ENCODE assay signal across 1 cellular context in genomic region chr12:6761849-6762248, GRCh38.
TF ChIP-seq lines count a peak whose summit lies in the region.

No MANE protein-coding gene starts in this region.

TF ChIP-seq in H1, 55 proteins besides CTCF, POLR2A, EP300 and RAD21:
- TF ChIP-seq GTF2F1 (IDR thresholded peaks at IDR 0.05; ENCODE audit: borderline replicate concordance, low read depth, low read length) (no peak), HDAC2 (IDR thresholded peaks at IDR 0.05; ENCODE audit: borderline replicate concordance in 1 of 2, low read depth in 2 of 2, low read length in 2 of 2) (no peak), POLR2AphosphoS5 (IDR thresholded peaks at IDR 0.05; ENCODE audit: low read depth, low read length) (no peak), ATF3 (IDR thresholded peaks at IDR 0.05; ENCODE audit: insufficient read depth, low read depth, low read length) (no peak), RFX5 (IDR thresholded peaks at IDR 0.05; ENCODE audit: borderline replicate concordance, low read depth, low read length) (no peak), PHF8 (conservative IDR thresholded peaks at IDR 0.05; ENCODE audit: low read depth, low read length) (no peak), BRCA1 (IDR thresholded peaks at IDR 0.05; ENCODE audit: low read depth, low read length) (no peak), SUZ12 (IDR thresholded peaks at IDR 0.05; ENCODE audit: low read length) (no peak), MAX (IDR thresholded peaks at IDR 0.05) (no peak), BACH1 (IDR thresholded peaks at IDR 0.05; ENCODE audit: low read length) (no peak), CBX5 (IDR thresholded peaks at IDR 0.05; ENCODE audit: low read depth, low read length) (no peak), RBBP5 (IDR thresholded peaks at IDR 0.05; ENCODE audit: borderline replicate concordance, low read depth, low read length) (no peak), SRF (IDR thresholded peaks at IDR 0.05; ENCODE audit: low read depth, low read length) (no peak)
